ENCODE assay signal across 8 cellular contexts in the genomic region with DNA sequence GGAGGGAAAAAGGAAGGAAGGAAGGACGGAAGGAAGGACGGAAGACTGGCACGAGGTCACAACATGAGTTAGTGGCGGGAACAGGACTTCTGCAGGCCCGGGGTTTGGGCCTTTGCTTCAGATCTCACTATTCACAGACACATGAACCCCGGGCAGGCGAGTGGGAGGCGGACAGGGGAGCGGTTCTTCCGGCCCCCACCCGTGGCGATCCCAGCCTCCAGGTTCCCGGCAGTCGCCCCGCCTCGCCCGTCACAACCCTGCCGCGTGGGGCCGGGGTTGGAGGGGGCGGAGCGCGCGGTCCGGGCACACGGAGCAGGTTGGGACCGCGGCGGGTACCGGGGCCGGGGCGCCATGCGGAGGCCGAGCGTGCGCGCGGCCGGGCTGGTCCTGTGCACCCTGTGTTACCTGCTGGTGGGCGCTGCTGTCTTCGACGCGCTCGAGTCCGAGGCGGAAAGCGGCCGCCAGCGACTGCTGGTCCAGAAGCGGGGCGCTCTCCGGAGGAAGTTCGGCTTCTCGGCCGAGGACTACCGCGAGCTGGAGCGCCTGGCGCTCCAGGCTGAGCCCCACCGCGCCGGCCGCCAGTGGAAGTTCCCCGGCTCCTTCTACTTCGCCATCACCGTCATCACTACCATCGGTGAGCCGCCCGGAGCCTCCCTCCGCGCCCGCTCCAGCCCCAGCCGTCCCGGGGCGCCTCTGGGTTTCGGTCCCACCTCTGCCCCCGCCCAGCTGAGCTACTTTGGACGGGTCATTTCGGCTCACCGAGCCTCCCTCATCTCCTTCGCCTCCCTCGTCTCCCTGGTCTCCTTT. TPM values are rescaled to one million over a fixed set of nuclear protein-coding genes. Genes with fewer than 3 reads are reported as not detected.
DNase-seq lines count a peak whose midpoint lies in the region; ATAC-seq, FAIRE-seq and TF ChIP-seq lines count a peak whose summit lies in the region.

A gene (plus strand): TSS at position 306 of the 807 bp plus-strand sequence. CDS start 46 bp downstream, at position 352.

- no peak within 1 kb of the TSS for H3K27ac ChIP-seq in endothelial cell of umbilical vein (ENCODE audit: insufficient read depth, low read depth, low read length)
- peak within 1 kb of the TSS; percentile 75 to 86 for H3K27ac ChIP-seq in tibial artery

- H3K27me3 Mint-ChIP-seq in HFFc6 (ENCODE audit: insufficient read depth) (peaks cover 26% of the 10 kb centered on the region), natural killer cell (ENCODE audit: low read depth in 2 of 2) (peaks cover 46 to 70% of the 10 kb centered on the region in 2 donors)
- H3K27me3 Mint-ChIP-seq in activated CD4-positive, alpha-beta memory T cell treated with anti-CD3 and anti-CD28 coated beads for 36 hours = peaks cover 13% of the 10 kb centered on the region

- H3K9ac ChIP-seq in endothelial cell of umbilical vein (replicated peaks; ENCODE audit: extremely low read depth, insufficient read depth, low read length) = no peak within 1 kb of the TSS

- H3K4me3 ChIP-seq in endothelial cell of umbilical vein (replicated peaks in 1 of 3; ENCODE audit: insufficient read depth in 1 of 3, low read depth in 1 of 3, low read length in 3 of 3) = peak within 1 kb of the TSS; percentile 14 to 35 (median 29)
- H3K4me3 ChIP-seq in tibial artery = peak within 1 kb of the TSS; percentile 66 to 89

- TF ChIP-seq CTCF in HFFc6 (IDR thresholded peaks at IDR 0.05) (no peak), endothelial cell of umbilical vein (IDR thresholded peaks at IDR 0.05; ENCODE audit: extremely low read depth in 1 of 2, insufficient read depth in 1 of 2, low read depth in 1 of 2, low read length in 2 of 2) (no peak), natural killer cell (IDR thresholded peaks at IDR 0.05) (no peak), tibial artery (IDR thresholded peaks at IDR 0.05) (no peak)

- H3K4me1 Mint-ChIP-seq in HFFc6 (ENCODE audit: low read depth) (peaks cover 6% of the 10 kb centered on the region; the same call in 1 of the 2 replicates), natural killer cell (peaks cover 6 to 17% of the 10 kb centered on the region in 2 donors)
- peaks cover 11% of the 10 kb centered on the region for H3K4me1 Mint-ChIP-seq in activated CD4-positive, alpha-beta memory T cell treated with anti-CD3 and anti-CD28 coated beads for 36 hours (ENCODE audit: low read depth)

- peak within 1 kb of the TSS; percentile 67 for H3K4me2 ChIP-seq in endothelial cell of umbilical vein (ENCODE audit: insufficient read depth, low read length)

- H3K4me3 Mint-ChIP-seq in HFFc6 = peak within 1 kb of the TSS; percentile 65
- H3K4me3 Mint-ChIP-seq in activated CD4-positive, alpha-beta memory T cell treated with anti-CD3 and anti-CD28 coated beads for 36 hours = peak within 1 kb of the TSS; percentile 67
- peak within 1 kb of the TSS; percentile 70 for H3K4me3 Mint-ChIP-seq in natural killer cell

- H3K4me1 ChIP-seq in endothelial cell of umbilical vein (ENCODE audit: control insufficient read depth, extremely low read depth, insufficient read depth, low read length) (peaks cover 4% of the 10 kb centered on the region), tibial artery (peaks cover 0 to 71% (median 38%) of the 10 kb centered on the region in 4 donors)

- intact Hi-C loops in activated CD4-positive, alpha-beta memory T cell treated with anti-CD3 and anti-CD28 coated beads for 36 hours (cut with micrococcal nuclease) = loop anchor here (1.0 to 5.0 kb wide), 3 partner anchors 60 to 352 kb away; a partner anchor contains a TSS
- intact Hi-C loops in endothelial cell of umbilical vein (cut with micrococcal nuclease) (loop anchor here (5.0 kb wide), 2 partner anchors 352 to 358 kb away; no protein-coding TSS in a partner anchor), natural killer cell (cut with micrococcal nuclease) (loop anchor here (5.0 kb wide), 1 partner anchor 122 kb away; no protein-coding TSS in a partner anchor), tibial artery (cut with DNase I; ENCODE audit: low total_unique reads) (loop anchor here (5.0 to 10.0 kb wide), 2 partner anchors 122 to 361 kb away; no protein-coding TSS in a partner anchor)

- H3K36me3 Mint-ChIP-seq in HFFc6 (ENCODE audit: low read depth) (no peaks in the 10 kb centered on the region), natural killer cell (no peaks in the 10 kb centered on the region)
- H3K36me3 Mint-ChIP-seq in activated CD4-positive, alpha-beta memory T cell treated with anti-CD3 and anti-CD28 coated beads for 36 hours = no peaks in the 10 kb centered on the region

- H3K9me3 Mint-ChIP-seq in HFFc6 (no peaks in the 10 kb centered on the region), natural killer cell (no peaks in the 10 kb centered on the region)
- H3K9me3 Mint-ChIP-seq in activated CD4-positive, alpha-beta memory T cell treated with anti-CD3 and anti-CD28 coated beads for 36 hours = no peaks in the 10 kb centered on the region

- dilution Hi-C loops in endothelial cell of umbilical vein (cut with MboI; ENCODE audit: extremely low pct_ligation_motif_present, low sequenced_read_pairs) = no loop called here

- H3K27me3 ChIP-seq in endothelial cell of umbilical vein (ENCODE audit: control insufficient read depth in 2 of 2, insufficient read depth in 2 of 2, low read length in 2 of 2) (peaks cover 15 to 16% of the 10 kb centered on the region in 2 experiments), tibial artery (peaks cover 0 to 14% of the 10 kb centered on the region in 2 donors)

- CTCF ChIA-PET in activated CD4-positive, alpha-beta memory T cell treated with anti-CD3 and anti-CD28 coated beads for 36 hours (lab: Charles Lee) = interaction anchor here (0.8 to 4.4 kb wide), 3 partner anchors 14 to 121 kb away, joined by 3 to 44 read pairs (median 11); no protein-coding TSS in a partner anchor
- CTCF ChIA-PET in endothelial cell of umbilical vein (lab: Charles Lee) = interaction anchor here (0.6 to 5.0 kb wide), 7 partner anchors 8 to 186 kb away, joined by 3 to 106 read pairs (median 3); no protein-coding TSS in a partner anchor

- ATAC-seq in natural killer cell (peak in 2 of 3 donors; percentile 67 to 74), HG03378 (IDR thresholded peaks at IDR 0.05; ENCODE audit: unreplicated experiment) (no peak)

- H3K27ac Mint-ChIP-seq in HFFc6 = no peak within 1 kb of the TSS
- H3K27ac Mint-ChIP-seq in activated CD4-positive, alpha-beta memory T cell treated with anti-CD3 and anti-CD28 coated beads for 36 hours = no peak within 1 kb of the TSS
- H3K27ac Mint-ChIP-seq in natural killer cell = peak within 1 kb of the TSS in 1 of 2 donors; percentile 19

- H3K9me3 ChIP-seq in endothelial cell of umbilical vein (replicated peaks; ENCODE audit: control insufficient read depth, insufficient read depth, low read length) (no peaks in the 10 kb centered on the region), tibial artery (no peaks in the 10 kb centered on the region)

- DNase-seq in HFFc6 = no peak
- peak; percentile 66 for DNase-seq in activated CD4-positive, alpha-beta memory T cell treated with anti-CD3 and anti-CD28 coated beads for 36 hours
- no peak for DNase-seq in endothelial cell of umbilical vein (ENCODE audit: low read depth, low spot score)
- no peak for DNase-seq in natural killer cell
- DNase-seq in tibial artery = peak; percentile 64 to 87
- DNase-seq in SK-N-DZ (ENCODE audit: low spot score) = no peak
- no peak for DNase-seq in NCI-H1105 (lab: John Stamatoyannopoulos, UW)

- H3K36me3 ChIP-seq in endothelial cell of umbilical vein (ENCODE audit: control insufficient read depth in 2 of 2, extremely low read depth in 1 of 2, insufficient read depth in 2 of 2, low read length in 2 of 2) (no peaks in the 10 kb centered on the region), tibial artery (no peaks in the 10 kb centered on the region)

- peak within 1 kb of the TSS; percentile 67 for H2AFZ ChIP-seq in endothelial cell of umbilical vein (ENCODE audit: low read depth, low read length)

- no peaks in the 10 kb centered on the region for H3K79me2 ChIP-seq in endothelial cell of umbilical vein (ENCODE audit: control insufficient read depth, insufficient read depth, low read length)

- POLR2A ChIA-PET in activated CD4-positive, alpha-beta memory T cell treated with anti-CD3 and anti-CD28 coated beads for 36 hours (lab: Charles Lee) = no interaction called here
- POLR2A ChIA-PET in endothelial cell of umbilical vein (lab: Charles Lee) = no interaction called here

- no TSS peak for BruUV-seq in endothelial cell of umbilical vein (replicated peaks; lab: Mats Ljungman, UMichigan)

- H3K9me1 ChIP-seq in endothelial cell of umbilical vein (replicated peaks; ENCODE audit: control insufficient read depth, extremely low read depth, insufficient read depth, low read length) = no peaks in the 10 kb centered on the region

- H4K20me1 ChIP-seq in endothelial cell of umbilical vein (replicated peaks; ENCODE audit: control insufficient read depth, extremely low read depth, insufficient read depth, low read length) = no peaks in the 10 kb centered on the region

- FAIRE-seq in endothelial cell of umbilical vein (lab: Jason Lieb, UNC) = no peak

- no peak for TF ChIP-seq POLR2A in endothelial cell of umbilical vein (IDR thresholded peaks at IDR 0.05; ENCODE audit: low read depth, low read length)

TF ChIP-seq in endothelial cell of umbilical vein, 7 proteins besides CTCF, POLR2A, EP300 and RAD21:
- no peak for TF ChIP-seq FOS (IDR thresholded peaks at IDR 0.05; ENCODE audit: borderline replicate concordance, insufficient read depth, low read length)
- TF ChIP-seq GATA2 (IDR thresholded peaks at IDR 0.05; ENCODE audit: insufficient read depth, insufficient read length, low read depth, low read length) = no peak

RNA-seq across cellular contexts. Expression of the gene that starts here (rescaled TPM):
- total RNA-seq in HFFc6 (2021; fragmentation: NEBNext Ultra II Directional; extraction: Animal tissue kit (Norgen Biotek cat#: 25700)) = under 1 TPM in 5 of 6 experiments, not detected in 1; 0.07 to 0.28 (median 0.21) TPM
- under 1 TPM; 0.71 to 0.77 TPM for total RNA-seq in activated CD4-positive, alpha-beta memory T cell treated with anti-CD3 and anti-CD28 coated beads for 36 hours
- total RNA-seq in endothelial cell of umbilical vein (not detected in 2 replicates), natural killer cell (not detected)
- 0.05 and 0.06 TPM in 2 replicates for polyA plus RNA-seq in endothelial cell of umbilical vein
- polyA plus RNA-seq in endothelial cell of umbilical vein (2011; cell fraction: cytosol; rRNA removed) = not detected in 2 replicates
- polyA plus RNA-seq in endothelial cell of umbilical vein (2011; cell fraction: nucleus; rRNA removed) = not detected in 2 replicates
- polyA plus RNA-seq in endothelial cell of umbilical vein (2012) = not detected in 2 replicates
- not detected in 2 replicates for polyA minus RNA-seq in endothelial cell of umbilical vein
- polyA minus RNA-seq in endothelial cell of umbilical vein (2011; cell fraction: cytosol; rRNA and poly(A)+ RNA removed) = 21.4 TPM
- 0.14 TPM in 1 of 2 replicates, not detected in the other for polyA minus RNA-seq in endothelial cell of umbilical vein (2011; cell fraction: nucleus; rRNA and poly(A)+ RNA removed)
- polyA plus RNA-seq in SK-N-DZ (2014; cell fraction: cytosol; rRNA removed) = 0.10 and 0.61 TPM in 2 replicates
- not detected in 2 replicates for polyA plus RNA-seq in SK-N-DZ (2014; cell fraction: nucleus; rRNA removed)

Comparison
In these comparisons a context has a peak if more than half of its experiments do, and no peak if none do; other contexts are left out.
1. Peak in DNase-seq in activated CD4-positive, alpha-beta memory T cell treated with anti-CD3 and anti-CD28 coated beads for 36 hours; RNA of the gene not detected or under 1 TPM.
2. Peak in ATAC-seq in natural killer cell; RNA of the gene not detected or under 1 TPM.
3. DNase-seq: peak in tibial artery (2 of 2); none in HFFc6 (single experiment), endothelial cell of umbilical vein (single experiment), natural killer cell (single experiment), SK-N-DZ (single experiment) and NCI-H1105 (single experiment).
4. Peak in every context shown above with its lines, with median percentiles within 50 percentile points of each other: H3K4me3 Mint-ChIP-seq.